9 cellular contexts compared by ENCODE assay signal in the genomic region with DNA sequence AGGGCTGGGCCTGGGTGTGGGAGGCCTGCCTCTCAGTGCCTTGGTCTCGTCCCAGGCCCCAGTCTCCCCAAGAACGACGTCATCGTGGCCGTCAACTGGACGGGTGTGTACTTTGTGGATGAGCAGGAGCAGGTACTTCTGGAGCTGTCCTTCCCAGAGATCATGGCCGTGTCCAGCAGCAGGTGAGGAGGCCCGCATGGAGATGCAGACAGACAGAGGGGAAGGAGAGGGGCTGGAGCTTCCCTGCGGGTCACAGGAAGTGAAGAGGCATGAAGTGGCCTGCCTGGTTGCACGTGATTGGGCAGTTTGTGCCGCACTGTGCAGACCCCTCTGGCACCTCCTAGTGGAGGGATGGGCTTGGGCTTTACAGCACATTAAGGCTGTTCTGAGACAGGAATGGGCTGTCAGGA.
DNase-seq lines count a peak whose midpoint lies in the region; TF ChIP-seq lines count a peak whose summit lies in the region.
"Had no signal": no experiment of that assay in that cellular context is flagged by ENCODE, and none has a peak within 500 bp of the region (broad histone marks: within the 10 kb centered on the region; RNA-seq: fewer than 3 reads in every experiment).

No MANE protein-coding gene starts in this region.

- TF ChIP-seq POLR2A in stomach (IDR thresholded peaks at IDR 0.05): no peak

- no peak overlapping the region for H3K4me3 Mint-ChIP-seq in activated CD4-positive, alpha-beta T cell treated with anti-CD3 and anti-CD28 coated beads, Interleukin-2, amount 10 ng/mL, durations not matched to agents 7 days and 5 days
- H3K4me3 Mint-ChIP-seq: nephron had no signal

- WGBS in stomach, 5 donors: 81 to 94% (median 86%) methylated on average over 11 of the region's 11 CpGs

- DNase-seq in activated CD4-positive, alpha-beta T cell treated with anti-CD3 and anti-CD28 coated beads, Interleukin-2, amount 10 ng/mL, durations not matched to agents 7 days and 5 days: peak; percentile 12
- no peak for DNase-seq in activated CD4-positive, alpha-beta T cell treated with anti-CD3 and anti-CD28 coated beads, Interleukin-2, amount 50 U/mL, for 4 hours
- DNase-seq in NCI-H69 (lab: John Stamatoyannopoulos, UW) (peak; percentile 67), epithelial cell of esophagus (ENCODE audit: low read depth) (peak; percentile 23), G401 (ENCODE audit: low spot score) (no peak), stomach (no peak), NCI-H1930 (lab: John Stamatoyannopoulos, UW) (no peak)
- peak; percentile 26 for DNase-seq in stimulated activated CD8-positive, alpha-beta memory T cell treated with anti-CD3 and anti-CD28 coated beads, Interleukin-4, amount 100 ng/mL, for 24 hours (ENCODE audit: low read depth)

- no peaks in the 10 kb centered on the region for H3K36me3 Mint-ChIP-seq in activated CD4-positive, alpha-beta T cell treated with anti-CD3 and anti-CD28 coated beads, Interleukin-2, amount 10 ng/mL, durations not matched to agents 7 days and 5 days (ENCODE audit: low read depth)

- POLR2A ChIA-PET in activated CD4-positive, alpha-beta T cell treated with anti-CD3 and anti-CD28 coated beads, Interleukin-2, amount 10 ng/mL, durations not matched to agents 7 days and 5 days (lab: Charles Lee): no interaction called here

- H3K27ac ChIP-seq in stomach: no peak overlapping the region

- H3K36me3 ChIP-seq in stomach: no peaks in the 10 kb centered on the region

- no peak for TF ChIP-seq EP300 in stomach (IDR thresholded peaks at IDR 0.05)

- H3K4me1 ChIP-seq in stomach: no peaks in the 10 kb centered on the region

- H3K9me3 Mint-ChIP-seq in activated CD4-positive, alpha-beta T cell treated with anti-CD3 and anti-CD28 coated beads, Interleukin-2, amount 10 ng/mL, durations not matched to agents 7 days and 5 days: no peaks in the 10 kb centered on the region
- H3K9me3 Mint-ChIP-seq: nephron had no signal

- in situ Hi-C loops in G401 (cut with HindIII; ENCODE audit: low sequenced_read_pairs): no loop called here

- no peaks in the 10 kb centered on the region for H3K27me3 Mint-ChIP-seq in activated CD4-positive, alpha-beta T cell treated with anti-CD3 and anti-CD28 coated beads, Interleukin-2, amount 10 ng/mL, durations not matched to agents 7 days and 5 days

- H3K27me3 ChIP-seq in stomach: no peaks in the 10 kb centered on the region

- H3K9me3 ChIP-seq in stomach: no peaks in the 10 kb centered on the region

- H3K4me3 ChIP-seq in epithelial cell of esophagus (ENCODE audit: low read length) (no peak overlapping the region), stomach (no peak overlapping the region)

- H3K27ac Mint-ChIP-seq in activated CD4-positive, alpha-beta T cell treated with anti-CD3 and anti-CD28 coated beads, Interleukin-2, amount 10 ng/mL, durations not matched to agents 7 days and 5 days: no peak overlapping the region
- H3K27ac Mint-ChIP-seq: nephron had no signal

- H3K4me1 Mint-ChIP-seq in activated CD4-positive, alpha-beta T cell treated with anti-CD3 and anti-CD28 coated beads, Interleukin-2, amount 10 ng/mL, durations not matched to agents 7 days and 5 days: no peaks in the 10 kb centered on the region

- CTCF ChIA-PET in activated CD4-positive, alpha-beta T cell treated with anti-CD3 and anti-CD28 coated beads, Interleukin-2, amount 10 ng/mL, durations not matched to agents 7 days and 5 days (lab: Charles Lee): interaction anchor here (0.8 kb wide), 1 partner anchor 71 kb away, joined by 3 read pairs; no protein-coding TSS in a partner anchor

- TF ChIP-seq CTCF in epithelial cell of esophagus (IDR thresholded peaks at IDR 0.05; ENCODE audit: insufficient read depth, low read depth, low read length, missing control alignments): peak; percentile 22
- TF ChIP-seq CTCF in stomach (IDR thresholded peaks at IDR 0.05): no peak

- intact Hi-C loops in stomach (cut with DNase I; ENCODE audit: low total_unique reads): no loop called here

Comparison
In these comparisons a context has a peak if more than half of its experiments do, and no peak if none do; other contexts are left out.
1. DNase-seq: peak in activated CD4-positive, alpha-beta T cell treated with anti-CD3 and anti-CD28 coated beads, Interleukin-2, amount 10 ng/mL, durations not matched to agents 7 days and 5 days (single experiment), NCI-H69 (single experiment), epithelial cell of esophagus (single experiment) and stimulated activated CD8-positive, alpha-beta memory T cell treated with anti-CD3 and anti-CD28 coated beads, Interleukin-4, amount 100 ng/mL, for 24 hours (single experiment); none in activated CD4-positive, alpha-beta T cell treated with anti-CD3 and anti-CD28 coated beads, Interleukin-2, amount 50 U/mL, for 4 hours (0 of 2), G401 (single experiment), stomach (single experiment) and NCI-H1930 (0 of 2).